In genomic region chr1:43978551-43979260, GRCh38 we compare ENCODE assay signal across 8 cellular contexts. TPM values are rescaled to one million over a fixed set of nuclear protein-coding genes. Genes with fewer than 3 reads are reported as not detected.
DNase-seq lines count a peak whose midpoint lies in the region; ATAC-seq and TF ChIP-seq lines count a peak whose summit lies in the region.

Gene B4GALT2, plus strand, starts transcription at chr1:43979210. Its CDS starts 1,951 bp downstream, at chr1:43981161.

- H3K4me1 ChIP-seq in PC-3 (ENCODE audit: insufficient read depth, low read length) (peaks cover 54% of the 10 kb centered on the region), right cardiac atrium (ENCODE audit: control insufficient read depth, insufficient read depth, low read length) (peaks cover 2% of the 10 kb centered on the region), psoas muscle (peaks cover 35% of the 10 kb centered on the region)

- intact Hi-C loops in PC-3 (cut with micrococcal nuclease) (no loop called here), right cardiac atrium (cut with DNase I) (no loop called here), psoas muscle (cut with DNase I) (no loop called here)

- ATAC-seq in PC-3 (peak; percentile 14), right cardiac atrium (no peak), psoas muscle (peak in 1 of 4 donors; percentile 15), HG02884 (IDR thresholded peaks at IDR 0.05; ENCODE audit: unreplicated experiment) (no peak), GM19463 (IDR thresholded peaks at IDR 0.05; ENCODE audit: unreplicated experiment) (no peak)

- H3K4me2 ChIP-seq in PC-3 (ENCODE audit: low read length), result peak within 1 kb of the TSS; percentile 99

- H3K36me3 ChIP-seq in PC-3 (ENCODE audit: low read depth, low read length) (peaks cover 26% of the 10 kb centered on the region), psoas muscle (ENCODE audit: insufficient read depth in 1 of 2, low read depth in 1 of 2) (peaks cover 0 to 34% of the 10 kb centered on the region in 2 donors)

- peaks cover 23% of the 10 kb centered on the region; the same call in 1 of the 2 replicates for H4K20me1 ChIP-seq in PC-3 (ENCODE audit: low read length)

- POLR2A ChIA-PET in AG04449 (lab: Yijun Ruan, JAX), result interaction anchor here (1.2 kb wide), 1 partner anchor 9 kb away, joined by 4 read pairs; the partner anchor contains the start of gene DPH2
- POLR2A ChIA-PET in PC-3 (lab: Charles Lee; ENCODE audit: unreplicated experiment), result no interaction called here

- H3K9ac ChIP-seq in PC-3 (ENCODE audit: low read length), result peak within 1 kb of the TSS; percentile 84

- no peaks in the 10 kb centered on the region for H3K9me2 ChIP-seq in PC-3 (replicated peaks; ENCODE audit: low read length)

- H3K27me3 ChIP-seq in PC-3 (ENCODE audit: low read length) (no peaks in the 10 kb centered on the region), right cardiac atrium (ENCODE audit: control insufficient read depth, insufficient read depth) (no peaks in the 10 kb centered on the region), psoas muscle (ENCODE audit: insufficient read depth in 3 of 3, low read length in 2 of 3) (no peaks in the 10 kb centered on the region)

- peaks cover 84% of the 10 kb centered on the region for H3K79me2 ChIP-seq in PC-3 (ENCODE audit: low read length)

- CTCF ChIA-PET in AG04449 (lab: Yijun Ruan, JAX), result interaction anchor here (1.0 to 2.5 kb wide), 3 partner anchors 26 to 69 kb away, joined by 3 to 10 read pairs (median 4); no protein-coding TSS in a partner anchor
- CTCF ChIA-PET in PC-3 (lab: Charles Lee), result interaction anchor here (0.5 kb wide), 1 partner anchor 55 kb away, joined by 3 read pairs; no protein-coding TSS in a partner anchor

- H3K27ac ChIP-seq in PC-3 (ENCODE audit: low read length), result peak within 1 kb of the TSS; percentile 66
- no peak within 1 kb of the TSS for H3K27ac ChIP-seq in right cardiac atrium (ENCODE audit: low read length)
- peak within 1 kb of the TSS; percentile 74 for H3K27ac ChIP-seq in psoas muscle

- TF ChIP-seq POLR2A in GM19099 (IDR thresholded peaks at IDR 0.05; ENCODE audit: extremely low read depth, insufficient read length, low read depth), result peak; percentile 15

- no peaks in the 10 kb centered on the region for H3F3A ChIP-seq in PC-3 (ENCODE audit: low read length, unreplicated experiment)

- H3K9me3 ChIP-seq in PC-3 (ENCODE audit: low read length) (no peaks in the 10 kb centered on the region), right cardiac atrium (ENCODE audit: control insufficient read depth, low read length) (no peaks in the 10 kb centered on the region), psoas muscle (no peaks in the 10 kb centered on the region)

- 5% methylated on average over 51 of the region's 54 CpGs for WGBS in right cardiac atrium
- WGBS in psoas muscle, 3 donors, result 7 to 18% (median 17%) methylated on average over 21 to 54 of the region's 54 CpGs

- peak within 1 kb of the TSS; percentile 69 for H3K4me3 ChIP-seq in AG04449 (ENCODE audit: low read depth, low read length)
- H3K4me3 ChIP-seq in PC-3 (ENCODE audit: low read length), result peak within 1 kb of the TSS; percentile 86
- peak within 1 kb of the TSS; percentile 82 for H3K4me3 ChIP-seq in right cardiac atrium (ENCODE audit: low read length)
- peak within 1 kb of the TSS; percentile 94 for H3K4me3 ChIP-seq in psoas muscle

- BruUV-seq in PC-3 (replicated peaks; lab: Mats Ljungman, UMichigan), result no TSS peak

- DNase-seq in AG04449 (ENCODE audit: low read depth, low spot score) (no peak), PC-3 (peak; percentile 38), anterior cingulate cortex (lab: John Stamatoyannopoulos, UW) (peak in 39 of 58 donors; percentile 10 to 66 (median 31)), right cardiac atrium (peak; percentile 57 to 84 (median 84)), psoas muscle (peak; percentile 64 to 74)

- TF ChIP-seq CTCF in AG04449 (IDR thresholded peaks at IDR 0.05; ENCODE audit: insufficient read depth, low read length, missing control alignments) (no peak), PC-3 (conservative IDR thresholded peaks at IDR 0.05; ENCODE audit: low read depth, low read length) (no peak), psoas muscle (IDR thresholded peaks at IDR 0.05) (no peak)

- H2AFZ ChIP-seq in PC-3 (ENCODE audit: low read length), result peak within 1 kb of the TSS; percentile 80

RNA-seq across cellular contexts. Expression of gene B4GALT2, which starts in this region (rescaled TPM):
- total RNA-seq in PC-3 (2014; rRNA removed) (103 and 136 TPM in 2 replicates), right cardiac atrium (10 to 100 TPM; 30.5 to 39.1 (median 34.5) TPM), psoas muscle (10 to 100 TPM; 33.5 to 54.9 (median 50.7) TPM)
- polyA plus RNA-seq in right cardiac atrium (29.3 TPM), psoas muscle (10 to 100 TPM; 57.1 to 81.0 (median 60.2) TPM)
